11 cellular contexts compared by ENCODE assay signal in genomic region chr1:77220687-77221463, GRCh38. TPM values are rescaled to one million over a fixed set of nuclear protein-coding genes. Genes with fewer than 3 reads are reported as not detected.
DNase-seq lines count a peak whose midpoint lies in the region; ATAC-seq and TF ChIP-seq lines count a peak whose summit lies in the region.
"Had no signal": no experiment of that assay in that cellular context is flagged by ENCODE, and none has a peak within 500 bp of the region (broad histone marks: within the 10 kb centered on the region; RNA-seq: fewer than 3 reads in every experiment).

No MANE protein-coding gene starts in this region.

- no peak for TF ChIP-seq CTCF in VCaP (conservative IDR thresholded peaks at IDR 0.05)
- no peak for TF ChIP-seq CTCF in fibroblast of villous mesenchyme (IDR thresholded peaks at IDR 0.05; ENCODE audit: insufficient read depth, low read depth, low read length)
- no peak for TF ChIP-seq CTCF in A673 (conservative IDR thresholded peaks at IDR 0.05; ENCODE audit: low read depth, low read length)

- CTCF ChIA-PET in activated naive CD4-positive, alpha-beta T cell treated with anti-CD3 and anti-CD28 coated beads, Interleukin-2, amount 10 ng/mL, durations not matched to agents 7 days and 5 days (lab: Charles Lee): interaction anchor here (1.3 kb wide), 1 partner anchor 191 kb away, joined by 3 read pairs; no protein-coding TSS in a partner anchor
- CTCF ChIA-PET in A673 (lab: Charles Lee): no interaction called here

- H3K4me3 Mint-ChIP-seq in activated naive CD4-positive, alpha-beta T cell treated with anti-CD3 and anti-CD28 coated beads, Interleukin-2, amount 10 ng/mL, durations not matched to agents 7 days and 5 days: peak overlapping the region; percentile 43
- peak overlapping the region; percentile 49 to 67 for H3K4me3 Mint-ChIP-seq in stimulated activated naive CD8-positive, alpha-beta T cell treated with anti-CD3 and anti-CD28 coated beads, Interleukin-15, amount 100 ng/mL, for 72 hours

- BruUV-seq in A673 (replicated peaks; lab: Mats Ljungman, UMichigan): no TSS peak

- H3K27ac ChIP-seq in VCaP: peak overlapping the region; percentile 81; the same call in 1 of the 2 replicates
- H3K27ac ChIP-seq in A673 (ENCODE audit: low read depth, low read length, poor library complexity, severe bottlenecking): no peak overlapping the region

- peaks cover 6% of the 10 kb centered on the region for H3K4me1 ChIP-seq in A673 (ENCODE audit: insufficient read depth, low read length, poor library complexity, severe bottlenecking)

- no peaks in the 10 kb centered on the region for H3K27me3 ChIP-seq in A673 (replicated peaks; ENCODE audit: insufficient read depth, low read depth, low read length, poor library complexity)

- POLR2A ChIA-PET in A673 (lab: Charles Lee; ENCODE audit: low non-redundant PET): no interaction called here

- intact Hi-C loops in A673 (cut with micrococcal nuclease; ENCODE audit: unreplicated experiment): no loop called here

- peaks cover 28% of the 10 kb centered on the region for H3K4me1 Mint-ChIP-seq in activated naive CD4-positive, alpha-beta T cell treated with anti-CD3 and anti-CD28 coated beads, Interleukin-2, amount 10 ng/mL, durations not matched to agents 7 days and 5 days
- H3K4me1 Mint-ChIP-seq in stimulated activated naive CD8-positive, alpha-beta T cell treated with anti-CD3 and anti-CD28 coated beads, Interleukin-15, amount 100 ng/mL, for 72 hours: peaks cover 31% of the 10 kb centered on the region

- no peaks in the 10 kb centered on the region for H3K27me3 Mint-ChIP-seq in activated naive CD4-positive, alpha-beta T cell treated with anti-CD3 and anti-CD28 coated beads, Interleukin-2, amount 10 ng/mL, durations not matched to agents 7 days and 5 days
- H3K27me3 Mint-ChIP-seq in stimulated activated naive CD8-positive, alpha-beta T cell treated with anti-CD3 and anti-CD28 coated beads, Interleukin-15, amount 100 ng/mL, for 72 hours: no peaks in the 10 kb centered on the region

- H3K27ac Mint-ChIP-seq in activated naive CD4-positive, alpha-beta T cell treated with anti-CD3 and anti-CD28 coated beads, Interleukin-2, amount 10 ng/mL, durations not matched to agents 7 days and 5 days: no peak overlapping the region
- no peak overlapping the region for H3K27ac Mint-ChIP-seq in stimulated activated naive CD8-positive, alpha-beta T cell treated with anti-CD3 and anti-CD28 coated beads, Interleukin-15, amount 100 ng/mL, for 72 hours

- H3K4me3 ChIP-seq in fibroblast of villous mesenchyme (ENCODE audit: low read depth, low read length) (no peak overlapping the region), A673 (ENCODE audit: low read depth, low read length, poor library complexity, severe bottlenecking) (no peak overlapping the region)

- DNase-seq in activated naive CD4-positive, alpha-beta T cell treated with anti-CD3 and anti-CD28 coated beads, Interleukin-2, amount 10 ng/mL, durations not matched to agents 7 days and 5 days: no peak
- DNase-seq in activated naive CD4-positive, alpha-beta T cell treated with Interleukin-2 at 50 U/mL for 16 hours: no peak
- DNase-seq in fibroblast of villous mesenchyme (ENCODE audit: low read depth) (peak; percentile 50), occipital lobe (lab: John Stamatoyannopoulos, UW) (no peak), A673 (ENCODE audit: low spot score) (no peak)
- DNase-seq in stimulated activated naive CD8-positive, alpha-beta T cell treated with anti-CD3 and anti-CD28 coated beads, Interleukin-15, amount 100 ng/mL, for 72 hours: no peak
- DNase-seq: C1 segment of cervical spinal cord, foreskin melanocyte, NCI-H345 had no signal

- no peaks in the 10 kb centered on the region for H3K9me3 Mint-ChIP-seq in activated naive CD4-positive, alpha-beta T cell treated with anti-CD3 and anti-CD28 coated beads, Interleukin-2, amount 10 ng/mL, durations not matched to agents 7 days and 5 days
- no peaks in the 10 kb centered on the region for H3K9me3 Mint-ChIP-seq in stimulated activated naive CD8-positive, alpha-beta T cell treated with anti-CD3 and anti-CD28 coated beads, Interleukin-15, amount 100 ng/mL, for 72 hours

- H3K9me3 ChIP-seq in A673 (ENCODE audit: low read depth, low read length, poor library complexity, severe bottlenecking): no peaks in the 10 kb centered on the region

- no peaks in the 10 kb centered on the region for H3K36me3 ChIP-seq in A673 (ENCODE audit: insufficient read depth, low read length, poor library complexity, severe bottlenecking)

- peaks cover 23% of the 10 kb centered on the region for H3K36me3 Mint-ChIP-seq in activated naive CD4-positive, alpha-beta T cell treated with anti-CD3 and anti-CD28 coated beads, Interleukin-2, amount 10 ng/mL, durations not matched to agents 7 days and 5 days

- ATAC-seq in stimulated activated naive CD8-positive, alpha-beta T cell treated with anti-CD3 and anti-CD28 coated beads, Interleukin-15, amount 100 ng/mL, for 72 hours: no peak
- ATAC-seq in GM21360 (IDR thresholded peaks at IDR 0.05; ENCODE audit: unreplicated experiment): no peak

RNA-seq across cellular contexts. Expression of gene PIGK, which starts 1.6 kb away (rescaled TPM):
- total RNA-seq in fibroblast of villous mesenchyme (32.8 and 34.5 TPM in 2 replicates), occipital lobe (30.7 TPM), A673 (2021) (28.8 and 34.3 TPM in 2 replicates)
